18 cellular contexts compared by ENCODE assay signal in genomic region chr16:561413-561794, GRCh38. TPM values are rescaled to one million over a fixed set of nuclear protein-coding genes. Genes with fewer than 3 reads are reported as not detected.
DNase-seq lines count a peak whose midpoint lies in the region; ATAC-seq and TF ChIP-seq lines count a peak whose summit lies in the region.
"Had no signal": no experiment of that assay in that cellular context is flagged by ENCODE, and none has a peak within 500 bp of the region (broad histone marks: within the 10 kb centered on the region; RNA-seq: fewer than 3 reads in every experiment).

No MANE protein-coding gene starts in this region.

- TF ChIP-seq CTCF in body of pancreas (IDR thresholded peaks at IDR 0.05) (no peak), osteoblast (IDR thresholded peaks at IDR 0.05; ENCODE audit: extremely low read depth, low read depth, low read length) (no peak)

- H3K4me3 Mint-ChIP-seq in activated T-helper 17 cell treated with anti-CD3 and anti-CD28 coated beads, Interleukin-2, amount 50 U/mL, for 72 hours = no peak overlapping the region
- H3K4me3 Mint-ChIP-seq: CD8-positive, alpha-beta T cell; HFFc6; IgD-negative memory B cell had no signal

- no peaks in the 10 kb centered on the region for H3K79me2 ChIP-seq in osteoblast (ENCODE audit: insufficient read depth, low read length)

- H2AFZ ChIP-seq in osteoblast (ENCODE audit: low read length) = no peak overlapping the region
- H2AFZ ChIP-seq: GM23248 had no signal

- H3K4me2 ChIP-seq in BLaER1 = peak overlapping the region; percentile 42; the same call in 1 of the 2 replicates
- H3K4me2 ChIP-seq in osteoblast (ENCODE audit: insufficient read depth, low read length) = no peak overlapping the region

- H4K20me1 ChIP-seq in BLaER1 = peaks cover 36% of the 10 kb centered on the region
- peaks cover 3% of the 10 kb centered on the region for H4K20me1 ChIP-seq in osteoblast (ENCODE audit: insufficient read depth, low read length)

- H3K4me1 ChIP-seq in BLaER1 (peaks cover 77% of the 10 kb centered on the region), body of pancreas (peaks cover 27% of the 10 kb centered on the region), osteoblast (ENCODE audit: insufficient read depth, low read length) (no peaks in the 10 kb centered on the region)

- H3K36me3 ChIP-seq in BLaER1 (no peaks in the 10 kb centered on the region), body of pancreas (replicated peaks in 1 of 2; ENCODE audit: insufficient read depth in 1 of 2, low read depth in 2 of 2) (no peaks in the 10 kb centered on the region), osteoblast (ENCODE audit: insufficient read depth, low read length) (no peaks in the 10 kb centered on the region)
- H3K36me3 ChIP-seq: BLaER1 treated with 17β-estradiol and CSF1 and Interleukin-3, amounts not matched to agents 10 nM and 100 nM had no signal

- H3K27ac ChIP-seq in BLaER1 (no peak overlapping the region), body of pancreas (no peak overlapping the region), osteoblast (ENCODE audit: low read depth, low read length) (no peak overlapping the region)
- H3K27ac ChIP-seq: BLaER1 treated with 17β-estradiol and CSF1 and Interleukin-3, amounts not matched to agents 10 nM and 100 nM; GM23248 had no signal

- 21 to 32% methylated on average over 3 to 15 of the region's 15 CpGs for WGBS in body of pancreas, 2 donors

- no peaks in the 10 kb centered on the region for H3K4me1 Mint-ChIP-seq in activated T-helper 17 cell treated with anti-CD3 and anti-CD28 coated beads, Interleukin-2, amount 50 U/mL, for 72 hours

- no peaks in the 10 kb centered on the region for H3K36me3 Mint-ChIP-seq in activated T-helper 17 cell treated with anti-CD3 and anti-CD28 coated beads, Interleukin-2, amount 50 U/mL, for 72 hours (ENCODE audit: low read depth)
- H3K36me3 Mint-ChIP-seq: CD8-positive, alpha-beta T cell; IgD-negative memory B cell had no signal

- H3K9ac ChIP-seq in BLaER1 = no peak overlapping the region
- H3K9ac ChIP-seq: BLaER1 treated with 17β-estradiol and CSF1 and Interleukin-3, amounts not matched to agents 10 nM and 100 nM; GM23248 had no signal

- TF ChIP-seq POLR2A in body of pancreas (IDR thresholded peaks at IDR 0.05) = no peak

- DNase-seq in body of pancreas = no peak
- DNase-seq in osteoblast (ENCODE audit: insufficient read length, low spot score, missing footprints) = peak; percentile 92
- DNase-seq in activated CD4-positive, alpha-beta T cell treated with anti-CD3 and anti-CD28 coated beads for 48 hours = no peak
- DNase-seq: 8988T; Calu3; CD8-positive, alpha-beta T cell; DND-41; EL; GM23248; HCEC 1CT; HFFc6; KG1 had no signal

- H3K27ac Mint-ChIP-seq in activated T-helper 17 cell treated with anti-CD3 and anti-CD28 coated beads, Interleukin-2, amount 50 U/mL, for 72 hours = no peak overlapping the region
- H3K27ac Mint-ChIP-seq: CD8-positive, alpha-beta T cell; HFFc6; IgD-negative memory B cell had no signal

- ATAC-seq in body of pancreas = peak; percentile 25
- no peak for ATAC-seq in activated T-helper 17 cell treated with anti-CD3 and anti-CD28 coated beads, Interleukin-2, amount 50 U/mL, for 72 hours (replicated peaks)
- ATAC-seq: CD8-positive, alpha-beta T cell; GM12878 had no signal

- H3K9me3 ChIP-seq in BLaER1 (no peaks in the 10 kb centered on the region), body of pancreas (no peaks in the 10 kb centered on the region), osteoblast (ENCODE audit: low read depth, low read length) (no peaks in the 10 kb centered on the region)
- H3K9me3 ChIP-seq: BLaER1 treated with 17β-estradiol and CSF1 and Interleukin-3, amounts not matched to agents 10 nM and 100 nM had no signal

- peaks cover 56% of the 10 kb centered on the region for H3K27me3 ChIP-seq in BLaER1
- H3K27me3 ChIP-seq in body of pancreas = no peaks in the 10 kb centered on the region
- peaks cover 36% of the 10 kb centered on the region for H3K27me3 ChIP-seq in osteoblast (ENCODE audit: insufficient read depth, low read length)

- no peaks in the 10 kb centered on the region for H3K9me3 Mint-ChIP-seq in activated T-helper 17 cell treated with anti-CD3 and anti-CD28 coated beads, Interleukin-2, amount 50 U/mL, for 72 hours
- H3K9me3 Mint-ChIP-seq: CD8-positive, alpha-beta T cell; HFFc6; IgD-negative memory B cell had no signal

- H3K4me3 ChIP-seq in BLaER1 = no peak overlapping the region
- no peak overlapping the region for H3K4me3 ChIP-seq in body of pancreas
- no peak overlapping the region for H3K4me3 ChIP-seq in osteoblast (ENCODE audit: insufficient read depth, low read length)
- H3K4me3 ChIP-seq: BLaER1 treated with 17β-estradiol and CSF1 and Interleukin-3, amounts not matched to agents 10 nM and 100 nM; GM12878; GM23248 had no signal

- no peaks in the 10 kb centered on the region for H3K27me3 Mint-ChIP-seq in activated T-helper 17 cell treated with anti-CD3 and anti-CD28 coated beads, Interleukin-2, amount 50 U/mL, for 72 hours

- intact Hi-C loops in body of pancreas (cut with DNase I) = no loop called here

RNA-seq across cellular contexts. Expression of gene PRR35, which starts 1.2 kb away (rescaled TPM):
- total RNA-seq in body of pancreas (not detected), osteoblast (under 0.01 TPM in 1 of 2 replicates, not detected in the other)
- total RNA-seq in activated T-helper 17 cell treated with anti-CD3 and anti-CD28 coated beads, Interleukin-2, amount 50 U/mL, for 72 hours = not detected
- total RNA-seq: A673; Calu3; CD8-positive, alpha-beta T cell; GM12878; GM23248; HFFc6 had no signal

RNA-seq across cellular contexts. Expression of gene NHLRC4, which starts 5.4 kb away (rescaled TPM):
- under 1 TPM in 1 of 2 donors, not detected in 1; 0.52 TPM for total RNA-seq in body of pancreas
- 1.2 and 2.2 TPM in 2 replicates for total RNA-seq in osteoblast
- 1 to 10 TPM in 1 of 2 donors, under 1 TPM in 1; 0.80 to 1.1 TPM for total RNA-seq in activated T-helper 17 cell treated with anti-CD3 and anti-CD28 coated beads, Interleukin-2, amount 50 U/mL, for 72 hours
- total RNA-seq: Calu3 had no signal

RNA-seq across cellular contexts. Expression of gene PIGQ, which starts 8.4 kb away (rescaled TPM):
- total RNA-seq in body of pancreas = 10 to 100 TPM; 76.5 to 83.1 TPM
- total RNA-seq in osteoblast = 25.6 and 29.0 TPM in 2 replicates
- 10 to 100 TPM; 28.0 to 34.2 TPM for total RNA-seq in activated T-helper 17 cell treated with anti-CD3 and anti-CD28 coated beads, Interleukin-2, amount 50 U/mL, for 72 hours

RNA-seq across cellular contexts. Expression of gene RAB40C, which starts 28.5 kb away (rescaled TPM):
- 10 to 100 TPM; 37.2 to 41.0 TPM for total RNA-seq in body of pancreas
- 11.2 and 13.3 TPM in 2 replicates for total RNA-seq in osteoblast
- total RNA-seq in activated T-helper 17 cell treated with anti-CD3 and anti-CD28 coated beads, Interleukin-2, amount 50 U/mL, for 72 hours = 10 to 100 TPM; 12.9 TPM

RNA-seq across cellular contexts. Expression of gene CAPN15, which starts 33.9 kb away (rescaled TPM):
- total RNA-seq in body of pancreas (100 to 1,000 TPM in 1 of 2 donors, 10 to 100 TPM in 1; 48.0 to 104 TPM), osteoblast (25.3 and 27.1 TPM in 2 replicates)
- 100 to 1,000 TPM in 1 of 2 donors, 10 to 100 TPM in 1; 61.1 to 117 TPM for total RNA-seq in activated T-helper 17 cell treated with anti-CD3 and anti-CD28 coated beads, Interleukin-2, amount 50 U/mL, for 72 hours
